7 cellular contexts compared by ENCODE assay signal in genomic region chr1:226006686-226007085, GRCh38.
"Had no signal": no experiment of that assay in that cellular context is flagged by ENCODE, and none has a peak within 500 bp of the region (broad histone marks: within the 10 kb centered on the region; RNA-seq: fewer than 3 reads in every experiment).

No MANE protein-coding gene starts in this region.

- H3K27ac ChIP-seq: GM23248, HL-60 had no signal

- H3K4me3 ChIP-seq: GM23248, HAP-1 had no signal

- H2AFZ ChIP-seq: GM23248 had no signal

- ATAC-seq: HCT116, HepG2 had no signal

- DNase-seq: GM23248, GOT3, H7 had no signal

- H3K9me3 ChIP-seq: HAP-1 had no signal

- H3K9ac ChIP-seq: GM23248 had no signal

- H3K36me3 ChIP-seq: HAP-1 had no signal
